Comparison of ENCODE assay signal across 8 cellular contexts in genomic region chr9:96344458-96345180, GRCh38. TPM values are rescaled to one million over a fixed set of nuclear protein-coding genes. Genes with fewer than 3 reads are reported as not detected.
A peak's percentile ranks its signal among the peaks of the same experiment; 100 is the strongest.
DNase-seq lines count a peak whose midpoint lies in the region; ATAC-seq, FAIRE-seq and TF ChIP-seq lines count a peak whose summit lies in the region.

No MANE protein-coding gene starts in this region.

- TF ChIP-seq POLR2A in NB4 (IDR thresholded peaks at IDR 0.05; ENCODE audit: extremely low read depth, insufficient read length), result no peak

- no peaks in the 10 kb centered on the region for H3K27me3 ChIP-seq in BE2C
- no peaks in the 10 kb centered on the region for H3K27me3 ChIP-seq in right cardiac atrium (ENCODE audit: control insufficient read depth, insufficient read depth)
- H3K27me3 ChIP-seq in small intestine (ENCODE audit: control insufficient read depth in 2 of 2, insufficient read depth in 2 of 2, low read length in 2 of 2), result no peaks in the 10 kb centered on the region

- H3K9me3 ChIP-seq in BE2C (no peaks in the 10 kb centered on the region), right cardiac atrium (ENCODE audit: control insufficient read depth, low read length) (no peaks in the 10 kb centered on the region), small intestine (ENCODE audit: control insufficient read depth, low read depth) (no peaks in the 10 kb centered on the region)

- no peak overlapping the region for H3K4me3 ChIP-seq in BE2C (ENCODE audit: low read depth, low read length)
- H3K4me3 ChIP-seq in NB4 (ENCODE audit: low read depth, low read length), result no peak overlapping the region
- no peak overlapping the region for H3K4me3 ChIP-seq in right cardiac atrium (ENCODE audit: low read length)
- H3K4me3 ChIP-seq in small intestine (ENCODE audit: low read depth in 1 of 2, low read length in 2 of 2), result no peak overlapping the region

- ATAC-seq in right cardiac atrium (peak; percentile 88 to 95), HG02981 (IDR thresholded peaks at IDR 0.05; ENCODE audit: unreplicated experiment) (no peak), GM19452 (IDR thresholded peaks at IDR 0.05; ENCODE audit: unreplicated experiment) (no peak), GM18520 (IDR thresholded peaks at IDR 0.05; ENCODE audit: unreplicated experiment) (no peak)

- TF ChIP-seq CTCF in BE2C (IDR thresholded peaks at IDR 0.05; ENCODE audit: low read depth, low read length) (no peak), NB4 (IDR thresholded peaks at IDR 0.05; ENCODE audit: low read depth, low read length) (no peak)

- H3K4me1 ChIP-seq in BE2C, result peaks cover 13% of the 10 kb centered on the region
- peaks cover 2% of the 10 kb centered on the region for H3K4me1 ChIP-seq in right cardiac atrium (ENCODE audit: control insufficient read depth, insufficient read depth, low read length)
- peaks cover 3 to 5% of the 10 kb centered on the region in 2 donors for H3K4me1 ChIP-seq in small intestine (ENCODE audit: control insufficient read depth in 2 of 2, insufficient read depth in 1 of 2, low read depth in 1 of 2, low read length in 1 of 2)

- H3K36me3 ChIP-seq in BE2C, result no peaks in the 10 kb centered on the region
- peaks cover 4 to 9% of the 10 kb centered on the region in 2 donors for H3K36me3 ChIP-seq in small intestine (ENCODE audit: control insufficient read depth in 2 of 2, insufficient read depth in 2 of 2, low read length in 2 of 2)

- 43% methylated on average over 6 of the region's 6 CpGs for WGBS in right cardiac atrium
- 31 to 41% (median 32%) methylated on average over 6 of the region's 6 CpGs for WGBS in small intestine, 3 donors

- FAIRE-seq in small intestine (lab: Jason Lieb, UNC), result no peak

- DNase-seq in BE2C (peak; percentile 42), NB4 (ENCODE audit: low read depth) (peak; percentile 58), right cardiac atrium (peak; percentile 61 to 68 (median 67)), small intestine (peak; percentile 83)

- H3K27ac ChIP-seq in angular gyrus (ENCODE audit: low read depth, low read length) (peak overlapping the region; percentile 67), right cardiac atrium (ENCODE audit: low read length) (peak overlapping the region; percentile 48), small intestine (ENCODE audit: low read depth in 1 of 2, low read length in 1 of 2) (peak overlapping the region in 1 of 2 donors; percentile 18)

- intact Hi-C loops in right cardiac atrium (cut with DNase I), result loop anchor here in 1 of 4 donors (10.0 kb wide), 1 partner anchor 70 kb away; the partner anchor contains the start of gene ZNF367

RNA-seq across cellular contexts. Expression of gene SLC35D2, which starts 38.9 kb away (rescaled TPM):
- polyA plus RNA-seq in BE2C (2012; ENCODE audit: insufficient read depth, insufficient read length, low read depth), result 22.0 TPM
- total RNA-seq in right cardiac atrium, result 10 to 100 TPM; 13.0 to 17.9 (median 15.2) TPM
- polyA plus RNA-seq in right cardiac atrium, result 10.5 TPM
- 10 to 100 TPM; 57.2 to 92.7 (median 79.4) TPM for polyA plus RNA-seq in small intestine

RNA-seq across cellular contexts. Expression of gene HSD17B3, which starts 42.6 kb away (rescaled TPM):
- polyA plus RNA-seq in BE2C (2012; ENCODE audit: insufficient read depth, insufficient read length, low read depth), result not detected
- total RNA-seq in right cardiac atrium, result 1 to 10 TPM in 3 of 4 donors, under 1 TPM in 1; 0.99 to 1.8 (median 1.5) TPM
- polyA plus RNA-seq in right cardiac atrium (1.2 TPM), small intestine (10 to 100 TPM in 2 of 3 donors, 1 to 10 TPM in 1; 1.5 to 83.0 (median 13.0) TPM)

Comparison
In these comparisons a context has a peak if more than half of its experiments do, and no peak if none do; other contexts are left out.
1. ATAC-seq: peak in right cardiac atrium (2 of 2); none in HG02981 (single experiment), GM19452 (single experiment) and GM18520 (single experiment).
2. Peak in every context shown above with its lines, with median percentiles within 50 percentile points of each other: DNase-seq.